In the genomic region with DNA sequence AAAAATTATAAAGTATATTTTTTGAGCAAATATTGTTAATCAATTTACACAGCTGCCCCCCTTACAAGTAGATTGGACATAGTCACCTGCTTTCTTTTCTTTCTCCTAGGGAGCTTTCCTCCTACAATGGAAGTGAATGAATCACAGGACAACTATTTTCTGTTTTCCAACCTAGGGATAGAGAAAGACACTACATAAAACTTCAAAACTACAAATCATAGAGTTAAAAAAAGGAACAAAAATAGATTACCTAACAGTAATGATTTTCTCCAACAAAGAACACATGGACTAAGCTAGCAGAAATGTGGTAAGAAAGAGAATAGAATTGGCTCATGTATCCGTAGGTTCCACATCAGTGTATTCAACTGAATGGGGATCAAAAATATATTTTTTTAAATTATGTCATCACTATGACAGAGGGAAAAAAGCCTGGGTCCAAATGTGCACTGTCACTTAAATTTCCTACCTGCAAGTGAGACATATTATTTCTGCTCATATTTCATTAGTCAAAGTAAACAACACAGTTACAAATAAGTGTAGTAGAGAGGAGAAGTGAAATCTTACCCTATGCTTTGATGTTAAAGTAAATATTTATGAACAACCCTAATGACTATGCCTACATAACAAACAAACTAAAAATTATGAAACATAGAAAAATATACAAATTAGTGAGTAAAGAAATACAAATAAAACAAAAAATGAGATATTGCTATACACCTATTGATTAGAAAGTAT, we compare ENCODE assay signal across 2 cellular contexts.
TF ChIP-seq lines count a peak whose summit lies in the region.

No MANE protein-coding gene starts in this region.

TF ChIP-seq in SK-N-SH, 30 proteins besides CTCF, POLR2A, EP300 and RAD21 (continued from another document):
- TF ChIP-seq, protein P1, sequence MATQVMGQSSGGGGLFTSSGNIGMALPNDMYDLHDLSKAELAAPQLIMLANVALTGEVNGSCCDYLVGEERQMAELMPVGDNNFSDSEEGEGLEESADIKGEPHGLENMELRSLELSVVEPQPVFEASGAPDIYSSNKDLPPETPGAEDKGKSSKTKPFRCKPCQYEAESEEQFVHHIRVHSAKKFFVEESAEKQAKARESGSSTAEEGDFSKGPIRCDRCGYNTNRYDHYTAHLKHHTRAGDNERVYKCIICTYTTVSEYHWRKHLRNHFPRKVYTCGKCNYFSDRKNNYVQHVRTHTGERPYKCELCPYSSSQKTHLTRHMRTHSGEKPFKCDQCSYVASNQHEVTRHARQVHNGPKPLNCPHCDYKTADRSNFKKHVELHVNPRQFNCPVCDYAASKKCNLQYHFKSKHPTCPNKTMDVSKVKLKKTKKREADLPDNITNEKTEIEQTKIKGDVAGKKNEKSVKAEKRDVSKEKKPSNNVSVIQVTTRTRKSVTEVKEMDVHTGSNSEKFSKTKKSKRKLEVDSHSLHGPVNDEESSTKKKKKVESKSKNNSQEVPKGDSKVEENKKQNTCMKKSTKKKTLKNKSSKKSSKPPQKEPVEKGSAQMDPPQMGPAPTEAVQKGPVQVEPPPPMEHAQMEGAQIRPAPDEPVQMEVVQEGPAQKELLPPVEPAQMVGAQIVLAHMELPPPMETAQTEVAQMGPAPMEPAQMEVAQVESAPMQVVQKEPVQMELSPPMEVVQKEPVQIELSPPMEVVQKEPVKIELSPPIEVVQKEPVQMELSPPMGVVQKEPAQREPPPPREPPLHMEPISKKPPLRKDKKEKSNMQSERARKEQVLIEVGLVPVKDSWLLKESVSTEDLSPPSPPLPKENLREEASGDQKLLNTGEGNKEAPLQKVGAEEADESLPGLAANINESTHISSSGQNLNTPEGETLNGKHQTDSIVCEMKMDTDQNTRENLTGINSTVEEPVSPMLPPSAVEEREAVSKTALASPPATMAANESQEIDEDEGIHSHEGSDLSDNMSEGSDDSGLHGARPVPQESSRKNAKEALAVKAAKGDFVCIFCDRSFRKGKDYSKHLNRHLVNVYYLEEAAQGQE (IDR thresholded peaks at IDR 0.05; ENCODE audit: low read depth, low read length), result no peak
- TF ChIP-seq FOSL2 (IDR thresholded peaks at IDR 0.05; ENCODE audit: borderline replicate concordance, low read depth), result peak; percentile 33; the same call in 1 of the 2 replicates
- TF ChIP-seq, protein P2, sequence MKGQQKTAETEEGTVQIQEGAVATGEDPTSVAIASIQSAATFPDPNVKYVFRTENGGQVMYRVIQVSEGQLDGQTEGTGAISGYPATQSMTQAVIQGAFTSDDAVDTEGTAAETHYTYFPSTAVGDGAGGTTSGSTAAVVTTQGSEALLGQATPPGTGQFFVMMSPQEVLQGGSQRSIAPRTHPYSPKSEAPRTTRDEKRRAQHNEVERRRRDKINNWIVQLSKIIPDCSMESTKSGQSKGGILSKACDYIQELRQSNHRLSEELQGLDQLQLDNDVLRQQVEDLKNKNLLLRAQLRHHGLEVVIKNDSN (IDR thresholded peaks at IDR 0.05; ENCODE audit: borderline replicate concordance, low read depth), result no peak
- no peak for TF ChIP-seq SMC3 (IDR thresholded peaks at IDR 0.05; ENCODE audit: low read depth, low read length)

TF ChIP-seq in SK-N-SH treated with all-trans-retinoic acid at 6 μM for 48 hours, 23 proteins besides CTCF, POLR2A, EP300 and RAD21 (continued from another document):
- TF ChIP-seq, protein P3, sequence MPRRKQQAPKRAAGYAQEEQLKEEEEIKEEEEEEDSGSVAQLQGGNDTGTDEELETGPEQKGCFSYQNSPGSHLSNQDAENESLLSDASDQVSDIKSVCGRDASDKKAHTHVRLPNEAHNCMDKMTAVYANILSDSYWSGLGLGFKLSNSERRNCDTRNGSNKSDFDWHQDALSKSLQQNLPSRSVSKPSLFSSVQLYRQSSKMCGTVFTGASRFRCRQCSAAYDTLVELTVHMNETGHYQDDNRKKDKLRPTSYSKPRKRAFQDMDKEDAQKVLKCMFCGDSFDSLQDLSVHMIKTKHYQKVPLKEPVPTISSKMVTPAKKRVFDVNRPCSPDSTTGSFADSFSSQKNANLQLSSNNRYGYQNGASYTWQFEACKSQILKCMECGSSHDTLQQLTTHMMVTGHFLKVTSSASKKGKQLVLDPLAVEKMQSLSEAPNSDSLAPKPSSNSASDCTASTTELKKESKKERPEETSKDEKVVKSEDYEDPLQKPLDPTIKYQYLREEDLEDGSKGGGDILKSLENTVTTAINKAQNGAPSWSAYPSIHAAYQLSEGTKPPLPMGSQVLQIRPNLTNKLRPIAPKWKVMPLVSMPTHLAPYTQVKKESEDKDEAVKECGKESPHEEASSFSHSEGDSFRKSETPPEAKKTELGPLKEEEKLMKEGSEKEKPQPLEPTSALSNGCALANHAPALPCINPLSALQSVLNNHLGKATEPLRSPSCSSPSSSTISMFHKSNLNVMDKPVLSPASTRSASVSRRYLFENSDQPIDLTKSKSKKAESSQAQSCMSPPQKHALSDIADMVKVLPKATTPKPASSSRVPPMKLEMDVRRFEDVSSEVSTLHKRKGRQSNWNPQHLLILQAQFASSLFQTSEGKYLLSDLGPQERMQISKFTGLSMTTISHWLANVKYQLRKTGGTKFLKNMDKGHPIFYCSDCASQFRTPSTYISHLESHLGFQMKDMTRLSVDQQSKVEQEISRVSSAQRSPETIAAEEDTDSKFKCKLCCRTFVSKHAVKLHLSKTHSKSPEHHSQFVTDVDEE (CRISPR knock-in tag; IDR thresholded peaks at IDR 0.05), result no peak
- TF ChIP-seq, protein P4, sequence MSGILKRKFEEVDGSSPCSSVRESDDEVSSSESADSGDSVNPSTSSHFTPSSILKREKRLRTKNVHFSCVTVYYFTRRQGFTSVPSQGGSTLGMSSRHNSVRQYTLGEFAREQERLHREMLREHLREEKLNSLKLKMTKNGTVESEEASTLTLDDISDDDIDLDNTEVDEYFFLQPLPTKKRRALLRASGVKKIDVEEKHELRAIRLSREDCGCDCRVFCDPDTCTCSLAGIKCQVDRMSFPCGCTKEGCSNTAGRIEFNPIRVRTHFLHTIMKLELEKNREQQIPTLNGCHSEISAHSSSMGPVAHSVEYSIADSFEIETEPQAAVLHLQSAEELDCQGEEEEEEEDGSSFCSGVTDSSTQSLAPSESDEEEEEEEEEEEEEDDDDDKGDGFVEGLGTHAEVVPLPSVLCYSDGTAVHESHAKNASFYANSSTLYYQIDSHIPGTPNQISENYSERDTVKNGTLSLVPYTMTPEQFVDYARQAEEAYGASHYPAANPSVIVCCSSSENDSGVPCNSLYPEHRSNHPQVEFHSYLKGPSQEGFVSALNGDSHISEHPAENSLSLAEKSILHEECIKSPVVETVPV (CRISPR knock-in tag; IDR thresholded peaks at IDR 0.05), result no peak
- TF ChIP-seq ZC3H10 (CRISPR knock-in tag; IDR thresholded peaks at IDR 0.05), result no peak
- no peak for TF ChIP-seq ESRRG (CRISPR knock-in tag; IDR thresholded peaks at IDR 0.05)
- no peak for TF ChIP-seq GLIS3 (CRISPR knock-in tag; IDR thresholded peaks at IDR 0.05)
- TF ChIP-seq, protein P5, sequence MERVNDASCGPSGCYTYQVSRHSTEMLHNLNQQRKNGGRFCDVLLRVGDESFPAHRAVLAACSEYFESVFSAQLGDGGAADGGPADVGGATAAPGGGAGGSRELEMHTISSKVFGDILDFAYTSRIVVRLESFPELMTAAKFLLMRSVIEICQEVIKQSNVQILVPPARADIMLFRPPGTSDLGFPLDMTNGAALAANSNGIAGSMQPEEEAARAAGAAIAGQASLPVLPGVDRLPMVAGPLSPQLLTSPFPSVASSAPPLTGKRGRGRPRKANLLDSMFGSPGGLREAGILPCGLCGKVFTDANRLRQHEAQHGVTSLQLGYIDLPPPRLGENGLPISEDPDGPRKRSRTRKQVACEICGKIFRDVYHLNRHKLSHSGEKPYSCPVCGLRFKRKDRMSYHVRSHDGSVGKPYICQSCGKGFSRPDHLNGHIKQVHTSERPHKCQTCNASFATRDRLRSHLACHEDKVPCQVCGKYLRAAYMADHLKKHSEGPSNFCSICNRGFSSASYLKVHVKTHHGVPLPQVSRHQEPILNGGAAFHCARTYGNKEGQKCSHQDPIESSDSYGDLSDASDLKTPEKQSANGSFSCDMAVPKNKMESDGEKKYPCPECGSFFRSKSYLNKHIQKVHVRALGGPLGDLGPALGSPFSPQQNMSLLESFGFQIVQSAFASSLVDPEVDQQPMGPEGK (CRISPR knock-in tag; IDR thresholded peaks at IDR 0.05; ENCODE audit: borderline replicate concordance), result no peak
- TF ChIP-seq, protein P6, sequence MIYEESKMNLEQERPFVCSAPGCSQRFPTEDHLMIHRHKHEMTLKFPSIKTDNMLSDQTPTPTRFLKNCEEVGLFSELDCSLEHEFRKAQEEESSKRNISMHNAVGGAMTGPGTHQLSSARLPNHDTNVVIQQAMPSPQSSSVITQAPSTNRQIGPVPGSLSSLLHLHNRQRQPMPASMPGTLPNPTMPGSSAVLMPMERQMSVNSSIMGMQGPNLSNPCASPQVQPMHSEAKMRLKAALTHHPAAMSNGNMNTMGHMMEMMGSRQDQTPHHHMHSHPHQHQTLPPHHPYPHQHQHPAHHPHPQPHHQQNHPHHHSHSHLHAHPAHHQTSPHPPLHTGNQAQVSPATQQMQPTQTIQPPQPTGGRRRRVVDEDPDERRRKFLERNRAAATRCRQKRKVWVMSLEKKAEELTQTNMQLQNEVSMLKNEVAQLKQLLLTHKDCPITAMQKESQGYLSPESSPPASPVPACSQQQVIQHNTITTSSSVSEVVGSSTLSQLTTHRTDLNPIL (CRISPR knock-in tag; IDR thresholded peaks at IDR 0.05; ENCODE audit: low read depth), result no peak
- TF ChIP-seq ZFP30 (CRISPR knock-in tag; IDR thresholded peaks at IDR 0.05), result no peak
- no peak for TF ChIP-seq ZNF70 (CRISPR knock-in tag; IDR thresholded peaks at IDR 0.05)
TF ChIP-seq in SK-N-SH treated with all-trans-retinoic acid at 6 μM for 48 hours: peak in this region for 0.
